ENCODE assay signal across 8 cellular contexts in the genomic region with DNA sequence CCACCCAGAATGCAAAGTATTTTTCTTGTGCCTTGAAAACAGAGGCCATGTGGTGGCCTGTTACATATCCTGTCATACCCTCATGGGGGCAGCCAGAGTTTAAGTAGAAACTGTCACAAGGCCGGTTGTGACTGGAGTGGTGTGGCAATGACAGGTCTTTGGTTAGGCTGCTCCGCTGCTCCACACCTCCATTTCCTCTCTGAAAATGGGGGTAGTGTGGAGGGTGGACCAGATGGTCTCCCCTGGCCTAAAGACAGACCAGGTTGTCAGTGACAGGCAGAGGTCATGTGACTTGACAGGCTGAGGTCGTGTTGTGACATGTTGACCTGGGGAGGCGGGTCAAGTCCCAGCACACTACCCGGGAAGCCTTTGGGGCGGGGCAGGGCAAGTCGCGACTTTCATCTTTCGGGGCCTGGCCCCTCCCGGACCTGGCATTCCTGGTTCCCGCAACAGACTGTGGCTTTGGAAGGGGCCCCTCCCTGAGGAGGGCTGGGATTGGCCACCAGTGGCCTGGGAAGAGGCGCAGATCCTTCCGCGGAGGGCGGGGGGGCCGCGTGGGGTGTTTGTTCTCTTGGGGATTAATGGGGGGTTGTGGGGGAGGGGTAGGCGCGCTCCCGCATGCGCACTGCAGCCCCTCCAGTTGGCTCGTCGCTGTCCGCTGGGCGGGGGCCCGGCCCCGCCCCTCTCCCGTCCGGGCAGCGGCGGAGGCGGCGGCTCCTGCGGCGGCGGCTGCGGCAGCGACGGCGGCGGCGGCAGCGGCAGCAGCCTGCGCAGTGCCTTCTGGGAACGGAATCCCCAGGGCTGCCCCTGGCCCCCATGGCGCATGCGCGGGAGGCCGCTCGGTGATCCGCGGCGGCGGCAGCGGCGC.
DNase-seq lines count a peak whose midpoint lies in the region; ATAC-seq and TF ChIP-seq lines count a peak whose summit lies in the region.

A gene with protein sequence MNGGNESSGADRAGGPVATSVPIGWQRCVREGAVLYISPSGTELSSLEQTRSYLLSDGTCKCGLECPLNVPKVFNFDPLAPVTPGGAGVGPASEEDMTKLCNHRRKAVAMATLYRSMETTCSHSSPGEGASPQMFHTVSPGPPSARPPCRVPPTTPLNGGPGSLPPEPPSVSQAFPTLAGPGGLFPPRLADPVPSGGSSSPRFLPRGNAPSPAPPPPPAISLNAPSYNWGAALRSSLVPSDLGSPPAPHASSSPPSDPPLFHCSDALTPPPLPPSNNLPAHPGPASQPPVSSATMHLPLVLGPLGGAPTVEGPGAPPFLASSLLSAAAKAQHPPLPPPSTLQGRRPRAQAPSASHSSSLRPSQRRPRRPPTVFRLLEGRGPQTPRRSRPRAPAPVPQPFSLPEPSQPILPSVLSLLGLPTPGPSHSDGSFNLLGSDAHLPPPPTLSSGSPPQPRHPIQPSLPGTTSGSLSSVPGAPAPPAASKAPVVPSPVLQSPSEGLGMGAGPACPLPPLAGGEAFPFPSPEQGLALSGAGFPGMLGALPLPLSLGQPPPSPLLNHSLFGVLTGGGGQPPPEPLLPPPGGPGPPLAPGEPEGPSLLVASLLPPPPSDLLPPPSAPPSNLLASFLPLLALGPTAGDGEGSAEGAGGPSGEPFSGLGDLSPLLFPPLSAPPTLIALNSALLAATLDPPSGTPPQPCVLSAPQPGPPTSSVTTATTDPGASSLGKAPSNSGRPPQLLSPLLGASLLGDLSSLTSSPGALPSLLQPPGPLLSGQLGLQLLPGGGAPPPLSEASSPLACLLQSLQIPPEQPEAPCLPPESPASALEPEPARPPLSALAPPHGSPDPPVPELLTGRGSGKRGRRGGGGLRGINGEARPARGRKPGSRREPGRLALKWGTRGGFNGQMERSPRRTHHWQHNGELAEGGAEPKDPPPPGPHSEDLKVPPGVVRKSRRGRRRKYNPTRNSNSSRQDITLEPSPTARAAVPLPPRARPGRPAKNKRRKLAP (plus strand): TSS at position 806 of the 868 bp plus-strand sequence. CDS start 1,480 bp downstream, outside the sequence.

- peak; percentile 72 for TF ChIP-seq POLR2A in GM19193 (IDR thresholded peaks at IDR 0.05; ENCODE audit: extremely low read depth, insufficient read depth, insufficient read length)

- peak; percentile 88 for DNase-seq in Ammon's horn (ENCODE audit: low spot score)
- peak; percentile 84 for DNase-seq in NCI-H524 treated with DMSO at 0.1 percent for 48 hours (lab: John Stamatoyannopoulos, UW)
- peak; percentile 85 to 87 for DNase-seq in activated CD4-positive, alpha-beta T cell treated with anti-CD3 and anti-CD28 coated beads for 4 hours
- DNase-seq in left kidney (ENCODE audit: low read depth, low spot score) = peak; percentile 97
- DNase-seq in stimulated activated CD4-positive, alpha-beta T cell treated with anti-CD3 and anti-CD28 coated beads, Interleukin-2, amount 100 ng/mL, for 24 hours = peak; percentile 89 to 90

- ATAC-seq in HG03432 (IDR thresholded peaks at IDR 0.05; ENCODE audit: unreplicated experiment) = peak; percentile 42

- peak within 1 kb of the TSS; percentile 100 for H3K27ac ChIP-seq in cingulate gyrus (ENCODE audit: low read depth, low read length)

Comparison
In these comparisons a context has a peak if more than half of its experiments do, and no peak if none do; other contexts are left out.
1. Peak in every context shown above with its lines: DNase-seq, ATAC-seq and H3K27ac ChIP-seq.